28 cellular contexts compared by ENCODE assay signal in the genomic region with DNA sequence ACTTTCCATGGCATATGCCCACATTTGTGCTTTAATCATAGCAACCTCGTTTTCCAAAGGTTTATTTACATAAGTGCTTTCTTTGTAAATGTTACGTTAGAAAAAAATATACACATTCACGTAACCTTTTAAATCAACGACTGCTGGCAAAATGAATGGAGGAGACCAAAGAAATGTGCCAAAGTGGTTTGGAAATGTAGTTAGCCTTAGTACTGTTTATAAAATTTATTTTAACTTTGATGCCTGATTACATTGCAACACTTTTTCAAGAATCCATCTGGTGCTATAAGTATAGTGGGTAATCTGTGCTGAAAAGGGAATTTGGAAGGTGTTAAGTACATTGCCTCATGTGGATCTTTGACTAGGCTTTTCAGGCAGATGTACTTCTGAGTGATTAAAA.
"Had no signal": no experiment of that assay in that cellular context is flagged by ENCODE, and none has a peak within 500 bp of the region (broad histone marks: within the 10 kb centered on the region; RNA-seq: fewer than 3 reads in every experiment).

No MANE protein-coding gene starts in this region.

- H3K27me3 Mint-ChIP-seq: activated B cell treated with CpG ODN at 0.5 μM for 24 hours; naive B cell; stimulated activated naive B cell treated with anti-CD40 and anti-IgM and Interleukin-4, amounts not matched to agents 10 μg/mL and 1 μg/mL and 100 μg/mL, for 72 hours had no signal

- H3K9me3 Mint-ChIP-seq: activated CD8-positive, alpha-beta T cell treated with anti-CD3 and anti-CD28 coated beads for 36 hours had no signal

- H3K27me3 ChIP-seq: brain microvascular endothelial cell, dorsolateral prefrontal cortex, heart left ventricle, pancreas, stomach, suprapubic skin, tibial artery, upper lobe of right lung had no signal

- H3K4me3 ChIP-seq: coronary artery, dorsolateral prefrontal cortex, heart left ventricle, pancreas, psoas muscle, smooth muscle cell, stomach, suprapubic skin, tibial artery, upper lobe of right lung had no signal

- H3K36me3 ChIP-seq: brain microvascular endothelial cell, heart left ventricle, pancreas, stomach, suprapubic skin, tibial artery, upper lobe of right lung had no signal

- DNase-seq: activated B cell treated with CpG ODN at 0.5 μM for 24 hours; activated CD4-positive, alpha-beta T cell treated with anti-CD3 and anti-CD28 coated beads, Interleukin-2, amount 50 U/mL, for 1 hour; activated CD8-positive, alpha-beta T cell treated with anti-CD3 and anti-CD28 coated beads for 36 hours; activated gamma-delta T cell treated with Interleukin-2 at 50 U/mL for 16 hours; activated naive CD4-positive, alpha-beta T cell treated with anti-CD3 and anti-CD28 coated beads, Interleukin-2, amount 50 U/mL, for 16 hours; activated T-cell treated with anti-CD3 and anti-CD28 coated beads, Interleukin-2, amount 50 U/mL, for 4 hours; amniotic stem cell; brain microvascular endothelial cell; dorsolateral prefrontal cortex; effector memory CD4-positive, alpha-beta T cell; foreskin fibroblast; heart left ventricle; hypothalamus; immature natural killer cell; naive B cell; nephron progenitor cell; pancreas; psoas muscle; stimulated activated CD4-positive, alpha-beta T cell treated with anti-CD3 and anti-CD28 coated beads, Interleukin-1b, Interleukin-23, amount 100 ng/mL, for 48 hours; stimulated activated naive B cell treated with anti-CD40 and anti-IgM and Interleukin-4, amounts not matched to agents 10 μg/mL and 1 μg/mL and 100 μg/mL, for 72 hours; stomach; tibial artery; upper lobe of right lung had no signal

- H3K4me2 ChIP-seq: smooth muscle cell had no signal

- H3K36me3 Mint-ChIP-seq: immature natural killer cell; mesothelial cell of epicardium; stimulated activated naive B cell treated with anti-CD40 and anti-IgM and Interleukin-4, amounts not matched to agents 10 μg/mL and 1 μg/mL and 100 μg/mL, for 72 hours had no signal

- H3K4me1 Mint-ChIP-seq: activated B cell treated with CpG ODN at 0.5 μM for 24 hours; activated T-helper 17 cell treated with anti-CD3 and anti-CD28 coated beads, Interleukin-2, amount 50 U/mL, for 72 hours; immature natural killer cell; naive B cell; nephron progenitor cell; stimulated activated naive B cell treated with anti-CD40 and anti-IgM and Interleukin-4, amounts not matched to agents 10 μg/mL and 1 μg/mL and 100 μg/mL, for 72 hours had no signal

- ATAC-seq: activated CD8-positive, alpha-beta T cell treated with anti-CD3 and anti-CD28 coated beads for 36 hours; activated T-cell treated with anti-CD3 and anti-CD28 coated beads, Interleukin-2, amount 50 U/mL, for 4 hours; activated T-helper 17 cell treated with anti-CD3 and anti-CD28 coated beads, Interleukin-2, amount 50 U/mL, for 72 hours; heart left ventricle; pancreas; psoas muscle; stimulated activated naive B cell treated with anti-CD40 and anti-IgM and Interleukin-4, amounts not matched to agents 10 μg/mL and 1 μg/mL and 100 μg/mL, for 72 hours; upper lobe of right lung had no signal

- H3K4me3 Mint-ChIP-seq: activated B cell treated with CpG ODN at 0.5 μM for 24 hours; activated CD8-positive, alpha-beta T cell treated with anti-CD3 and anti-CD28 coated beads for 36 hours; activated T-cell treated with anti-CD3 and anti-CD28 coated beads, Interleukin-2, amount 50 U/mL, for 4 hours; activated T-helper 17 cell treated with anti-CD3 and anti-CD28 coated beads, Interleukin-2, amount 50 U/mL, for 72 hours; immature natural killer cell; mesothelial cell of epicardium; naive B cell; nephron progenitor cell; stimulated activated naive B cell treated with anti-CD40 and anti-IgM and Interleukin-4, amounts not matched to agents 10 μg/mL and 1 μg/mL and 100 μg/mL, for 72 hours had no signal

- H3K4me1 ChIP-seq: heart left ventricle, pancreas, psoas muscle, stomach, suprapubic skin, tibial artery, upper lobe of right lung had no signal

- H3K9me3 ChIP-seq: pancreas, psoas muscle, tibial artery, upper lobe of right lung had no signal

- H3K27ac Mint-ChIP-seq: activated B cell treated with CpG ODN at 0.5 μM for 24 hours; activated CD8-positive, alpha-beta T cell treated with anti-CD3 and anti-CD28 coated beads for 36 hours; activated T-helper 17 cell treated with anti-CD3 and anti-CD28 coated beads, Interleukin-2, amount 50 U/mL, for 72 hours; immature natural killer cell; mesothelial cell of epicardium; naive B cell; nephron progenitor cell; stimulated activated naive B cell treated with anti-CD40 and anti-IgM and Interleukin-4, amounts not matched to agents 10 μg/mL and 1 μg/mL and 100 μg/mL, for 72 hours had no signal

- H3K27ac ChIP-seq: brain microvascular endothelial cell, coronary artery, dorsolateral prefrontal cortex, heart left ventricle, pancreas, psoas muscle, stomach, suprapubic skin, tibial artery, upper lobe of right lung had no signal
